12 cellular contexts compared by ENCODE assay signal in genomic region chr5:123156577-123157296, GRCh38.
A peak's percentile ranks its signal among the peaks of the same experiment; 100 is the strongest.
DNase-seq lines count a peak whose midpoint lies in the region; ATAC-seq and TF ChIP-seq lines count a peak whose summit lies in the region.
"Had no signal": no experiment of that assay in that cellular context is flagged by ENCODE, and none has a peak within 500 bp of the region (broad histone marks: within the 10 kb centered on the region; RNA-seq: fewer than 3 reads in every experiment).

No MANE protein-coding gene starts in this region.

- H3K4me3 ChIP-seq in astrocyte of the spinal cord (ENCODE audit: low read depth, low read length), result no peak overlapping the region

- in situ Hi-C loops in astrocyte of the spinal cord (cut with HindIII; ENCODE audit: low sequenced_read_pairs), result no loop called here

- POLR2A ChIA-PET in HEK293T (lab: Yijun Ruan, JAX), result interaction anchor here (1.3 to 1.4 kb wide), 2 partner anchors 67 to 267 kb away, joined by 3 to 4 read pairs; partner anchors contain the start of genes CEP120 and PRDM6

- DNase-seq in A172 (ENCODE audit: low spot score) (peak; percentile 78), HEK293T (ENCODE audit: extremely low spot score) (no peak), astrocyte of the spinal cord (ENCODE audit: low read depth, low spot score) (peak; percentile 92), mesothelial cell of epicardium (ENCODE audit: low spot score in 2 of 2, unreplicated experiment in 2 of 2) (no peak), superior temporal gyrus (ENCODE audit: extremely low spot score) (no peak), DMS 273 treated with DMSO at 0.1 percent for 48 hours (lab: John Stamatoyannopoulos, UW) (no peak), natural killer cell (no peak)
- no peak for DNase-seq in stimulated activated CD4-positive, alpha-beta T cell treated with anti-CD3 and anti-CD28 coated beads, Interleukin-2, amount 100 ng/mL, for 24 hours
- DNase-seq: activated CD4-positive, alpha-beta T cell treated with anti-CD3 and anti-CD28 coated beads for 1 hour; activated naive CD4-positive, alpha-beta T cell; NCI-H187 treated with DMSO at 0.1 percent for 48 hours had no signal

- H3K4me3 Mint-ChIP-seq in mesothelial cell of epicardium (no peak overlapping the region), natural killer cell (no peak overlapping the region)
- H3K4me3 Mint-ChIP-seq: B cell had no signal

- H3K27me3 Mint-ChIP-seq in mesothelial cell of epicardium (ENCODE audit: low read depth) (peaks cover 7% of the 10 kb centered on the region), natural killer cell (ENCODE audit: low read depth in 2 of 2) (peaks cover 11 to 22% of the 10 kb centered on the region in 2 donors)

- TF ChIP-seq CTCF in astrocyte of the spinal cord (IDR thresholded peaks at IDR 0.05; ENCODE audit: low read depth, low read length) (no peak), mesothelial cell of epicardium (IDR thresholded peaks at IDR 0.05; ENCODE audit: unreplicated experiment) (no peak), natural killer cell (IDR thresholded peaks at IDR 0.05) (no peak)

- CTCF ChIA-PET in HEK293T (lab: Yijun Ruan, JAX), result interaction anchor here (0.6 to 1.2 kb wide), 2 partner anchors 25 to 45 kb away, joined by 4 to 5 read pairs; no protein-coding TSS in a partner anchor

- intact Hi-C loops in natural killer cell (cut with micrococcal nuclease), result no loop called here

- no peak for ATAC-seq in natural killer cell

- H3K9me3 Mint-ChIP-seq in mesothelial cell of epicardium, result no peaks in the 10 kb centered on the region
- H3K9me3 Mint-ChIP-seq in natural killer cell, result peaks cover 0 to 4% of the 10 kb centered on the region in 2 donors

- H3K4me1 Mint-ChIP-seq in mesothelial cell of epicardium (peaks cover 72% of the 10 kb centered on the region), natural killer cell (no peaks in the 10 kb centered on the region)
- H3K4me1 Mint-ChIP-seq: B cell had no signal

- H3K27ac Mint-ChIP-seq in mesothelial cell of epicardium (peak overlapping the region; percentile 65), natural killer cell (no peak overlapping the region)
- H3K27ac Mint-ChIP-seq: B cell had no signal

- H3K36me3 Mint-ChIP-seq in mesothelial cell of epicardium (peaks cover 13% of the 10 kb centered on the region), natural killer cell (no peaks in the 10 kb centered on the region)

TF ChIP-seq in HEK293T, 16 proteins besides CTCF, POLR2A, EP300 and RAD21:
- TF ChIP-seq PKNOX1 (IDR thresholded peaks at IDR 0.05), result no peak
- TF ChIP-seq LEF1 (IDR thresholded peaks at IDR 0.05; ENCODE audit: borderline replicate concordance), result no peak
- peak; percentile 62 for TF ChIP-seq ZNF384 (IDR thresholded peaks at IDR 0.05)

Comparison
In these comparisons a context has a peak if more than half of its experiments do, and no peak if none do; other contexts are left out.
1. DNase-seq: peak in A172 (single experiment) and astrocyte of the spinal cord (single experiment); none in HEK293T (single experiment), mesothelial cell of epicardium (0 of 2), superior temporal gyrus (single experiment), DMS 273 treated with DMSO at 0.1 percent for 48 hours (single experiment), natural killer cell (single experiment) and stimulated activated CD4-positive, alpha-beta T cell treated with anti-CD3 and anti-CD28 coated beads, Interleukin-2, amount 100 ng/mL, for 24 hours (0 of 2).